In the genomic region with DNA sequence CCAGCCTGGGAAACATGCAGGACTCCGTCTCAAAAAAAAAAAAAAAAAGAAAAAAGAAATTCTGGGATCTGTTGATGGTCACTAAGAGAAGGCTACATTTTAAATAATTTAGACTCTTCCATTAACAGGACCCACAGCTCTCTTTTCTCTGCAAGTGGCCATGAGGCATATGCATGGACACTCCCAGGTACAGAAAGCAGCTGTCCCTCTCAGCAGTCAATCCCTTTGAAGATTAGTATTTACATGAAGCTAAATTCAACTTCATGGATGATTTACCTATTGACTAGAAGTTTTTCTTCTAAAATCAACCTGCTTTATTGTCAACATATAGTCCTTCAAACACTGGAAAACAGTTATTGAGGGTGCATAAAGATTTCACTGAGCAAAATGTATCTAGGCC, we compare ENCODE assay signal across 28 cellular contexts.
"Had no signal": no experiment of that assay in that cellular context is flagged by ENCODE, and none has a peak within 500 bp of the region (broad histone marks: within the 10 kb centered on the region; RNA-seq: fewer than 3 reads in every experiment).

No MANE protein-coding gene starts in this region.

- H3K27ac ChIP-seq: Peyer's patch, SJSA1 had no signal

- H3K4me1 ChIP-seq: Peyer's patch, SJSA1 had no signal

- H3K9me3 ChIP-seq: Peyer's patch, SJSA1, SK-N-SH had no signal

- H3K9me2 ChIP-seq: SK-N-SH had no signal

- DNase-seq: Karpas-422, MM.1S, MV-4-11, NCI-H1092, NCI-H1105, NCI-H1417 treated with DMSO at 0.1 percent for 48 hours, NCI-H1436 treated with DMSO at 0.1 percent for 48 hours, NCI-H1694 treated with DMSO at 0.1 percent for 48 hours, NCI-H187 treated with DMSO at 0.1 percent for 48 hours, NCI-H2029, NCI-H2081, NCI-H2171 treated with DMSO at 0.1 percent for 48 hours, NCI-H2227 treated with DMSO at 0.1 percent for 48 hours, NCI-H446, NCI-H510A treated with DMSO at 0.1 percent for 48 hours, NCI-H524 treated with DMSO at 0.1 percent for 48 hours, NCI-H526 treated with DMSO at 0.1 percent for 48 hours, NCI-H774, OCI-M1, PC-3, Peyer's patch, Right ventricle myocardium superior, RPMI8226, SHP77 treated with DMSO at 0.1 percent for 48 hours, SK-N-SH, SW 1271, T-helper 1 cell had no signal

- H3K27me3 ChIP-seq: Peyer's patch, SJSA1 had no signal

- H3K4me3 ChIP-seq: Peyer's patch, SJSA1 had no signal

- ATAC-seq: PC-3 had no signal

- H3K36me3 ChIP-seq: Peyer's patch, SJSA1 had no signal

- H3K4me2 ChIP-seq: SK-N-SH had no signal
